29 cellular contexts compared by ENCODE assay signal in the genomic region with DNA sequence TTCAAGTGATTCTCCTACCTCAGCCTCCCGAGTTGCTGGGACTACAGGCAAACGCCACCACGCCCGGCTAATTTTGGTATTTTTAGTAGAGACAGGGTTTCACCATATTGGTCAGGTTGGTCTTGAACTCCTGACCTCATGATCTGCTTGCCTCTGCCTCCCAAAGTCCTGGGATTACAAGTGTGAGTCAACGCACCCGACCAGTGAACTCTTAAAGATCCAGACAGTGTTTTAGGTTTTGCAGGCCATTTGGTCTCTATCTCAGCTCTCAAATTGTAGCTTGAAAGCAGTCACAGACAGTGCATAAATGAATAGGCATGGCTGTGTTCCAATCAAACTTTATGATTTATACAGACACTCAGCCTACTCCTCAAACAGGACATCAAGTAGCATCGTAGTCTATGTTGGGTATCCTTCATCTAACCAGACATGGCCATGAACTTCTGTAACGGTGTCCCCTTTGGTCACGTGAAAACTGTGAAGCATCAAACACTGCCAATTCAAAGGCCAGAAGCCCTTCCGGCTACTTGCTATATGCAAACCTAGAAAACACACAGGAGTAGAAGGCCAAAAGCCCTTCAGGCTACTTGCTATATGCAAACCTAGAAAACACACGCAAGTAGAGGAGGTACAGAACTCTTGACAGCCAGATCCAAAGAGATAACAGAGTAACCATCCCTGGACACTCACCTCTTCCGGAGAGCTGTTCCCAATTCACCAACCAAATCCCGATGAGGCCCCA. TPM values are rescaled to one million over a fixed set of nuclear protein-coding genes. Genes with fewer than 3 reads are reported as not detected.
DNase-seq lines count a peak whose midpoint lies in the region; ATAC-seq and TF ChIP-seq lines count a peak whose summit lies in the region.
"Had no signal": no experiment of that assay in that cellular context is flagged by ENCODE, and none has a peak within 500 bp of the region (broad histone marks: within the 10 kb centered on the region; RNA-seq: fewer than 3 reads in every experiment).

No MANE protein-coding gene starts in this region.

- H3K9me3 ChIP-seq in PC-3 (ENCODE audit: low read length) (no peaks in the 10 kb centered on the region), mammary epithelial cell (replicated peaks; ENCODE audit: insufficient read depth, low read length) (no peaks in the 10 kb centered on the region), BE2C (no peaks in the 10 kb centered on the region)
- H3K9me3 ChIP-seq: esophagus muscularis mucosa, heart right ventricle, sigmoid colon, thoracic aorta, vagina had no signal

- no peaks in the 10 kb centered on the region for H3K27me3 ChIP-seq in PC-3 (ENCODE audit: low read length)
- H3K27me3 ChIP-seq in mammary epithelial cell (ENCODE audit: insufficient read depth, low read length), result no peaks in the 10 kb centered on the region
- peaks cover 8% of the 10 kb centered on the region for H3K27me3 ChIP-seq in BE2C
- H3K27me3 ChIP-seq: esophagus muscularis mucosa, heart right ventricle, sigmoid colon, vagina had no signal

- H3K4me3 ChIP-seq in PC-3 (ENCODE audit: low read length) (no peak overlapping the region), mammary epithelial cell (replicated peaks in 1 of 3; ENCODE audit: insufficient read depth in 1 of 3, low read depth in 2 of 3, low read length in 3 of 3) (no peak overlapping the region), BE2C (ENCODE audit: low read depth, low read length) (no peak overlapping the region)
- H3K4me3 ChIP-seq: coronary artery, esophagus muscularis mucosa, heart right ventricle, lung, sigmoid colon, thoracic aorta, vagina had no signal

- H3K27ac ChIP-seq in PC-3 (ENCODE audit: low read length) (peak overlapping the region; percentile 78), mammary epithelial cell (ENCODE audit: insufficient read depth, low read depth, low read length) (peak overlapping the region; percentile 12)
- H3K27ac ChIP-seq: esophagus muscularis mucosa, foreskin keratinocyte, sigmoid colon, thoracic aorta, vagina had no signal

- POLR2A ChIA-PET in PC-3 (lab: Charles Lee; ENCODE audit: unreplicated experiment), result interaction anchor here (0.5 kb wide), 1 partner anchor 39 kb away, joined by 9 read pairs; no protein-coding TSS in a partner anchor

- peak overlapping the region; percentile 21; the same call in 1 of the 2 replicates for H3K9ac ChIP-seq in PC-3 (ENCODE audit: low read length)
- no peak overlapping the region for H3K9ac ChIP-seq in mammary epithelial cell (ENCODE audit: insufficient read depth, low read length)

- H3K36me3 ChIP-seq in PC-3 (ENCODE audit: low read depth, low read length), result peaks cover 19% of the 10 kb centered on the region; the same call in 1 of the 2 replicates
- no peaks in the 10 kb centered on the region for H3K36me3 ChIP-seq in mammary epithelial cell (ENCODE audit: insufficient read depth, low read length)
- H3K36me3 ChIP-seq in BE2C, result no peaks in the 10 kb centered on the region

- CTCF ChIA-PET in PC-3 (lab: Charles Lee) (no interaction called here), mammary epithelial cell (lab: Charles Lee; ENCODE audit: low non-redundant PET) (no interaction called here)

- dilution Hi-C loops in mammary epithelial cell (cut with HindIII; ENCODE audit: low sequenced_read_pairs), result loop anchor here (5.0 kb wide), 2 partner anchors 43 to 47 kb away; a partner anchor contains a TSS

- 63% methylated on average over 12 of the region's 13 CpGs for WGBS in mammary epithelial cell (ENCODE audit: low coverage, missing lambda C conversion rate)

- H3F3A ChIP-seq in PC-3 (ENCODE audit: low read length, unreplicated experiment), result no peaks in the 10 kb centered on the region

- intact Hi-C loops in PC-3 (cut with micrococcal nuclease), result loop anchor here (5.0 kb wide), 2 partner anchors 38 to 102 kb away; a partner anchor contains a TSS
- intact Hi-C loops in mammary epithelial cell (cut with micrococcal nuclease), result loop anchor here (2.0 to 5.0 kb wide), 3 partner anchors 40 to 67 kb away; a partner anchor contains a TSS

- TF ChIP-seq CTCF in PC-3 (conservative IDR thresholded peaks at IDR 0.05; ENCODE audit: low read depth, low read length) (no peak), mammary epithelial cell (conservative IDR thresholded peaks at IDR 0.05 in 1 of 2, IDR thresholded peaks at IDR 0.05 in 1 of 2; ENCODE audit: extremely low read depth in 1 of 2, insufficient read depth in 1 of 2, low read depth in 1 of 2, low read length in 2 of 2) (no peak), BE2C (IDR thresholded peaks at IDR 0.05; ENCODE audit: low read depth, low read length) (no peak)

- H2AFZ ChIP-seq in PC-3 (ENCODE audit: low read length) (no peak overlapping the region), mammary epithelial cell (ENCODE audit: low read depth, low read length) (peak overlapping the region; percentile 37)

- peaks cover 16% of the 10 kb centered on the region for H3K79me2 ChIP-seq in PC-3 (ENCODE audit: low read length)
- no peaks in the 10 kb centered on the region for H3K79me2 ChIP-seq in mammary epithelial cell (ENCODE audit: insufficient read depth, low read length)

- BruUV-seq in PC-3 (replicated peaks; lab: Mats Ljungman, UMichigan) (no TSS peak), mammary epithelial cell (replicated peaks; lab: Mats Ljungman, UMichigan) (no TSS peak)

- peak; percentile 56 for DNase-seq in H4 (ENCODE audit: low spot score)
- DNase-seq in PC-3, result no peak
- no peak for DNase-seq in mammary epithelial cell
- DNase-seq in renal cortical epithelial cell (ENCODE audit: low read depth), result peak; percentile 53
- DNase-seq in BE2C, result no peak
- DNase-seq: activated CD4-positive, alpha-beta T cell treated with anti-CD3 and anti-CD28 coated beads for 36 hours; activated CD8-positive, alpha-beta T cell treated with anti-CD3 and anti-CD28 coated beads, Interleukin-2, amount 10 ng/mL, durations not matched to agents 7 days and 5 days; endodermal cell; NCI-H1436 treated with DMSO at 0.1 percent for 48 hours; NCI-H2107; NCI-H446 treated with DMSO at 0.1 percent for 48 hours; Right ventricle myocardium superior; sigmoid colon; stimulated activated naive CD8-positive, alpha-beta T cell treated with anti-CD3 and anti-CD28 coated beads, Interleukin-15, Interleukin-2, amounts not matched to agents 100 U/mL and 50 U/mL, for 24 hours; T-helper 2 cell had no signal

- no peaks in the 10 kb centered on the region for H4K20me1 ChIP-seq in PC-3 (ENCODE audit: low read length)
- H4K20me1 ChIP-seq in mammary epithelial cell (ENCODE audit: insufficient read depth, low read length), result no peaks in the 10 kb centered on the region

- H3K9me2 ChIP-seq in PC-3 (replicated peaks; ENCODE audit: low read length), result no peaks in the 10 kb centered on the region

- ATAC-seq in PC-3 (no peak), GM19463 (IDR thresholded peaks at IDR 0.05; ENCODE audit: unreplicated experiment) (no peak), GM21723 (IDR thresholded peaks at IDR 0.05; ENCODE audit: unreplicated experiment) (no peak), HG03354 (IDR thresholded peaks at IDR 0.05; ENCODE audit: poor library complexity, severe bottlenecking, unreplicated experiment) (no peak)
- ATAC-seq: activated CD4-positive, alpha-beta T cell treated with anti-CD3 and anti-CD28 coated beads for 36 hours; activated CD8-positive, alpha-beta T cell treated with anti-CD3 and anti-CD28 coated beads, Interleukin-2, amount 10 ng/mL, durations not matched to agents 7 days and 5 days; activated naive CD4-positive, alpha-beta T cell treated with anti-CD3 and anti-CD28 coated beads, Interleukin-2, amount 50 U/mL, for 72 hours; stimulated activated naive CD8-positive, alpha-beta T cell treated with anti-CD3 and anti-CD28 coated beads, Interleukin-15, Interleukin-2, amounts not matched to agents 100 U/mL and 50 U/mL, for 24 hours had no signal

- in situ Hi-C loops in mammary epithelial cell (cut with MboI; ENCODE audit: low sequenced_read_pairs in 2 of 2), result no loop called here

- peaks cover 35% of the 10 kb centered on the region for H3K4me1 ChIP-seq in PC-3 (ENCODE audit: insufficient read depth, low read length)
- H3K4me1 ChIP-seq in mammary epithelial cell (ENCODE audit: insufficient read depth, low read length), result peaks cover 29% of the 10 kb centered on the region
- no peaks in the 10 kb centered on the region for H3K4me1 ChIP-seq in BE2C

- H3K4me2 ChIP-seq in PC-3 (ENCODE audit: low read length) (peak overlapping the region; percentile 94), mammary epithelial cell (ENCODE audit: insufficient read depth, low read depth, low read length) (peak overlapping the region; percentile 47)

RNA-seq across cellular contexts. Expression of a gene that starts 3.1 kb away (rescaled TPM):
- total RNA-seq in H4 (2014; rRNA removed; shearing (Covaris generic)), result 75.9 and 90.5 TPM in 2 replicates
- 20.3 and 23.4 TPM in 2 replicates for total RNA-seq in PC-3 (2014; rRNA removed)
- total RNA-seq in mammary epithelial cell, result 1 to 10 TPM; 3.3 to 9.9 TPM
- polyA plus RNA-seq in mammary epithelial cell, result 4.8 TPM
- 0.78 TPM for polyA minus RNA-seq in mammary epithelial cell
- total RNA-seq in renal cortical epithelial cell, result 153 and 245 TPM in 2 replicates
- 0.71 TPM for polyA plus RNA-seq in BE2C (2012; ENCODE audit: insufficient read depth, insufficient read length, low read depth)

RNA-seq across cellular contexts. Expression of a gene that starts 39.7 kb away (rescaled TPM):
- total RNA-seq in H4 (2014; rRNA removed; shearing (Covaris generic)), result 34.0 and 34.5 TPM in 2 replicates
- 28.2 and 30.8 TPM in 2 replicates for total RNA-seq in PC-3 (2014; rRNA removed)
- total RNA-seq in mammary epithelial cell, result 10 to 100 TPM; 31.5 to 33.0 TPM
- polyA plus RNA-seq in mammary epithelial cell, result 25.8 TPM
- polyA minus RNA-seq in mammary epithelial cell, result 2.1 TPM
- 60.8 and 63.7 TPM in 2 replicates for total RNA-seq in renal cortical epithelial cell
- polyA plus RNA-seq in BE2C (2012; ENCODE audit: insufficient read depth, insufficient read length, low read depth), result 7.5 TPM

RNA-seq across cellular contexts. Expression of a gene that starts 48.2 kb away (rescaled TPM):
- not detected in 2 replicates for total RNA-seq in H4 (2014; rRNA removed; shearing (Covaris generic))
- total RNA-seq in PC-3 (2014; rRNA removed) (not detected in 2 replicates), mammary epithelial cell (not detected), renal cortical epithelial cell (not detected in 2 replicates)
- not detected for polyA plus RNA-seq in mammary epithelial cell
- not detected for polyA minus RNA-seq in mammary epithelial cell
- not detected for polyA plus RNA-seq in BE2C (2012; ENCODE audit: insufficient read depth, insufficient read length, low read depth)
- total RNA-seq: activated CD4-positive, alpha-beta T cell treated with anti-CD3 and anti-CD28 coated beads for 36 hours; cardiac septum; endodermal cell; foreskin keratinocyte; IMR-90; progenitor cell of endocrine pancreas; Right ventricle myocardium superior; sigmoid colon; vagina had no signal
- polyA plus RNA-seq: foreskin keratinocyte, IMR-90 had no signal

Comparison
In these comparisons a context has a peak if more than half of its experiments do, and no peak if none do; other contexts are left out.
1. DNase-seq: peak in H4 (single experiment) and renal cortical epithelial cell (single experiment); none in PC-3 (single experiment), mammary epithelial cell (single experiment) and BE2C (single experiment).